Comparison of ENCODE assay signal across 1 cellular context in genomic region chr20:47531468-47531867, GRCh38.
TF ChIP-seq lines count a peak whose summit lies in the region.

No MANE protein-coding gene starts in this region.

TF ChIP-seq in GM12878, 131 proteins besides CTCF, POLR2A, EP300 and RAD21:
- TF ChIP-seq NR2F1 (conservative IDR thresholded peaks at IDR 0.05) (no peak), SPI1 (IDR thresholded peaks at IDR 0.05; ENCODE audit: borderline replicate concordance, insufficient read depth, low read depth, low read length) (peak; percentile 23; the same call in 1 of the 2 replicates)
